In the genomic region with DNA sequence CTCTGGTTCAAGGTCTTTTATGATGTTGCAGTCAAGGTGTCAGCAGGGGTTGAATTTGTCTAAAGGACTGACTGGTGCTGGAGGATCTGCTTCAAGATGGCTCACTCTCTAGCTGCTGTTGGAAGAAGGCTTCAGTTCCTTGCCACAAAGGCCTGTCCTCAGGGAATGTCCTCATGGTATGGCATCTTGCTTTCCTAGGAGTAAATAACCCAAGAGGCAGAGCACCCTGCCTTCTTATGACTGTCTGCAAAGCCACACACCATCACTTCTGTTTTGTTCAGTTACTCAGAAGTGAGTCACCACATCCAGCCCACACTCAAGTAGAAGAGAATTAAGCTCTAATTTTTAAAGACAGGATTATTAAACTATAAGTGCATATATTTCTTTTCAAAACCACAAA, we compare ENCODE assay signal across 12 cellular contexts. TPM values are rescaled to one million over a fixed set of nuclear protein-coding genes. Genes with fewer than 3 reads are reported as not detected.
DNase-seq lines count a peak whose midpoint lies in the region; FAIRE-seq and TF ChIP-seq lines count a peak whose summit lies in the region.
"Had no signal": no experiment of that assay in that cellular context is flagged by ENCODE, and none has a peak within 500 bp of the region (broad histone marks: within the 10 kb centered on the region; RNA-seq: fewer than 3 reads in every experiment).

No MANE protein-coding gene starts in this region.

- no peak overlapping the region for H3K4me3 ChIP-seq in keratinocyte (ENCODE audit: control insufficient read depth in 2 of 3, extremely low read depth in 1 of 3, insufficient read depth in 2 of 3, low read depth in 1 of 3, low read length in 3 of 3)

- no peak overlapping the region for H3K27ac ChIP-seq in keratinocyte (ENCODE audit: control insufficient read depth, insufficient read depth, low read length)
- H3K27ac ChIP-seq: KMS-11 had no signal

- no peaks in the 10 kb centered on the region for H3K4me1 ChIP-seq in keratinocyte (ENCODE audit: control insufficient read depth, extremely low read depth, insufficient read depth, low read length)

- no peak for TF ChIP-seq POLR2A in H54 (IDR thresholded peaks at IDR 0.05; ENCODE audit: low read depth, low read length)

- peaks cover 5% of the 10 kb centered on the region for H3K27me3 ChIP-seq in keratinocyte (ENCODE audit: control insufficient read depth, extremely low read depth, insufficient read depth, low read length)

- no peaks in the 10 kb centered on the region for H3K36me3 ChIP-seq in keratinocyte (ENCODE audit: control insufficient read depth in 2 of 2, extremely low read depth in 1 of 2, insufficient read depth in 2 of 2, low read length in 2 of 2)

- FAIRE-seq in H54 (lab: Jason Lieb, UNC): no peak
- FAIRE-seq in keratinocyte (lab: Jason Lieb, UNC): peak; percentile 55
- FAIRE-seq: D721Med, small intestine had no signal

- H4K20me1 ChIP-seq in keratinocyte (ENCODE audit: control insufficient read depth, extremely low read depth, insufficient read depth, low read length): no peaks in the 10 kb centered on the region

- no peaks in the 10 kb centered on the region for H3K9me3 ChIP-seq in keratinocyte (ENCODE audit: control insufficient read depth, low read depth, low read length)

- TF ChIP-seq CTCF in keratinocyte (optimal IDR thresholded peaks at IDR 0.05 in 1 of 3, IDR thresholded peaks at IDR 0.05 in 1 of 3, conservative IDR thresholded peaks at IDR 0.05 in 1 of 3; ENCODE audit: extremely low read depth in 1 of 3, insufficient read depth in 2 of 3, low read length in 3 of 3) (no peak), GM13977 (IDR thresholded peaks at IDR 0.05; ENCODE audit: extremely low read depth, insufficient read depth, missing control alignments) (no peak)

- dilution Hi-C loops in keratinocyte (cut with MboI; ENCODE audit: extremely low pct_ligation_motif_present, low sequenced_read_pairs): no loop called here

- no peaks in the 10 kb centered on the region for H3K9me1 ChIP-seq in keratinocyte (ENCODE audit: control insufficient read depth, extremely low read depth, insufficient read depth, low read length)

- DNase-seq in CD1c-positive myeloid dendritic cell (ENCODE audit: extremely low spot score): peak; percentile 68
- DNase-seq in H54 (ENCODE audit: insufficient read length, low spot score): peak; percentile 12
- peak; percentile 17 for DNase-seq in amniotic epithelial cell (ENCODE audit: low read depth)
- peak; percentile 1 for DNase-seq in keratinocyte (ENCODE audit: low read depth, low spot score)
- no peak for DNase-seq in GM13977 (ENCODE audit: low spot score)
- DNase-seq in NCI-H774 (lab: John Stamatoyannopoulos, UW): no peak
- DNase-seq in NCI-H1436 (lab: John Stamatoyannopoulos, UW): no peak
- DNase-seq: NCI-H510A, SHP77, small intestine had no signal

- no peak overlapping the region for H3K9ac ChIP-seq in keratinocyte (ENCODE audit: control insufficient read depth, extremely low read depth, insufficient read depth, low read length)
- H3K9ac ChIP-seq: KMS-11 had no signal

- H2AFZ ChIP-seq in keratinocyte (ENCODE audit: control insufficient read depth, low read length): no peak overlapping the region

- no peak overlapping the region for H3K4me2 ChIP-seq in keratinocyte (ENCODE audit: control insufficient read depth, extremely low read depth, insufficient read depth, low read depth, low read length)
- H3K4me2 ChIP-seq: KMS-11 had no signal

- no peaks in the 10 kb centered on the region for H3K79me2 ChIP-seq in keratinocyte (ENCODE audit: control insufficient read depth, insufficient read depth, low read length)

- in situ Hi-C loops in GM13977 (cut with MboI; ENCODE audit: low pct_unique_long_range_greater_than_20kb, low sequenced_read_pairs, unreplicated experiment): no loop called here

RNA-seq across cellular contexts. Expression of a gene that starts 45.2 kb away (rescaled TPM):
- not detected in 3 replicates for polyA plus RNA-seq in keratinocyte
- polyA plus RNA-seq in keratinocyte (2011; ENCODE audit: low read depth): not detected
- polyA plus RNA-seq in keratinocyte (2011; cell fraction: cytosol; rRNA removed): not detected in 2 replicates
- polyA plus RNA-seq in keratinocyte (2011; cell fraction: nucleus; rRNA removed): not detected in 2 replicates
- not detected in 2 replicates for polyA plus RNA-seq in keratinocyte (2012; ENCODE audit: low replicate concordance)
- polyA minus RNA-seq in keratinocyte: not detected in 3 replicates
- not detected for polyA minus RNA-seq in keratinocyte (2011; cell fraction: cytosol; rRNA and poly(A)+ RNA removed)
- polyA minus RNA-seq in keratinocyte (2011; cell fraction: nucleus; rRNA and poly(A)+ RNA removed): not detected in 2 replicates

Comparison
In these comparisons a context has a peak if more than half of its experiments do, and no peak if none do; other contexts are left out.
1. DNase-seq: peak in CD1c-positive myeloid dendritic cell (single experiment), H54 (single experiment), amniotic epithelial cell (single experiment) and keratinocyte (single experiment); none in GM13977 (single experiment), NCI-H774 (single experiment) and NCI-H1436 (single experiment).